Comparison of ENCODE assay signal across 4 cellular contexts in genomic region chr21:40095477-40095876, GRCh38.
"Had no signal": no experiment of that assay in that cellular context is flagged by ENCODE, and none has a peak within 500 bp of the region (broad histone marks: within the 10 kb centered on the region; RNA-seq: fewer than 3 reads in every experiment).

No MANE protein-coding gene starts in this region.

- DNase-seq: H9, HCEC 1CT, IMR-90 had no signal

- H3K4me3 ChIP-seq: GM23338 had no signal

- H3K4me2 ChIP-seq: GM23338 had no signal

- H2AFZ ChIP-seq: GM23338 had no signal
